In the genomic region with DNA sequence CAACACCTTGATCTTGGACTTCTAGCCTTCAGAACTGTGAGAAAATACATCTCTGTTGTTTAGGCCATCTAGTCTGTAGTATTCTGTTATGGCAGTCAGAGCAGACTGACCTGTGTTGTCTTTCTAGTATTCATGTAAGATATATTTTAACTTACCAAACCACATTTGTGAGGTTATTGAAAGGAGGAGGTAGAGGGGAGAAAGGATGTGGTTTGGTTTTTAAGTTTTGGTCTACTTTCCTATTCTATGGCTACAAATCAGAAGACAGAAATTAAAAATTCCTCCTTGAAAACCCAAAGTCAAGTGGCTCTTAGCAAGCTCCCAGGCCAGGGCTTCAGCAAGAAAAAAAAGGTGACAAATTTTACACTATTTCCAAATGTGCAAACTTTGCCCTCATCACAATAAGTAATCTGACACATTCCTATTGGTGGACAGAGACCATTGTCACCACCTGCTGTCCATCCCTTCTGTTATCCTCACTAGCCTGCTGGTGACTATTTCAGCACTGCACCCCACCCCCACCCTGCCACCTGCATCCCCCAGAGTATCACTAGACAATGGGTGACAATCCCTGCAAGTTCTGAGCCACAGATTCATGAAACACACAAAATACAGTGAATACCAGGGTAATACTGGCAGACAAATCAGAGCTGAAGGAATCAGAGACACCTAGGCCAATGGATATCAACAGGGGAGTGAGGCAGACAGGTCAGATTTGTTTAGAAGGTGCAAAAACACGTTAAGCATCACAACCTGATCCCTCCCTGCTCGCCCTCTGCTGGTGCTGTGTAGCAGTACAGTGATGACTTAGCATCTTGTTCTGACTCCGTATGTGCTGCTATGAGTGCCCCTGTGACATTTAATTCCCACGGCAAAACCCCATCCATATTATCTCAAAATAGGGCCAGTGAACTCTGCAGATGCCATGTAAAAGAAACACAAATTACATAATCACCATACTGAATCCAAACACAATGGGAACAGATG, we compare ENCODE assay signal across 8 cellular contexts.
A peak's percentile ranks its signal among the peaks of the same experiment; 100 is the strongest.
DNase-seq lines count a peak whose midpoint lies in the region; ATAC-seq and TF ChIP-seq lines count a peak whose summit lies in the region.

No MANE protein-coding gene starts in this region.

- no peak overlapping the region for H2AFZ ChIP-seq in OCI-LY1 (ENCODE audit: low read length)

- H3K4me2 ChIP-seq in OCI-LY1 (ENCODE audit: low read length) = no peak overlapping the region

- H3K4me3 ChIP-seq in cardiac muscle cell (no peak overlapping the region), OCI-LY1 (ENCODE audit: low read depth, low read length, poor library complexity, severe bottlenecking) (no peak overlapping the region)

- H3K27ac ChIP-seq in cardiac muscle cell (no peak overlapping the region), OCI-LY1 (ENCODE audit: low read depth, low read length, poor library complexity, severe bottlenecking) (no peak overlapping the region)

- peak; percentile 50 for TF ChIP-seq CTCF in cardiac muscle cell (IDR thresholded peaks at IDR 0.05; ENCODE audit: low read depth, low read length)
- TF ChIP-seq CTCF in OCI-LY1 (IDR thresholded peaks at IDR 0.05; ENCODE audit: low read length) = peak; percentile 59

- intact Hi-C loops in cardiac septum (cut with DNase I) (no loop called here), left ventricle myocardium superior (cut with micrococcal nuclease) (no loop called here)

- peak; percentile 30 to 56 for DNase-seq in cardiac muscle cell (ENCODE audit: low read depth in 1 of 2, low spot score in 1 of 2)
- no peak for DNase-seq in cardiac septum (ENCODE audit: low spot score)
- peak; percentile 77 to 79 for DNase-seq in activated T-cell treated with anti-CD3 and anti-CD28 coated beads, Interleukin-2, amount 50 U/mL, for 48 hours
- no peak for DNase-seq in left ventricle myocardium superior
- peak; percentile 11 for DNase-seq in stimulated activated CD8-positive, alpha-beta memory T cell treated with anti-CD3 and anti-CD28 coated beads, Interleukin-12 subunit alpha, Interleukin-12 subunit beta, amount 100 ng/mL, for 1 hour (ENCODE audit: low read depth)
- no peak for DNase-seq in UCSD-AML1 (lab: John Stamatoyannopoulos, UW; ENCODE audit: unreplicated experiment)

- no peaks in the 10 kb centered on the region for H4K20me1 ChIP-seq in OCI-LY1 (ENCODE audit: insufficient read depth, low read length)

- H3K27me3 ChIP-seq in cardiac muscle cell (no peaks in the 10 kb centered on the region), OCI-LY1 (ENCODE audit: insufficient read depth, low read length) (no peaks in the 10 kb centered on the region)

- no peaks in the 10 kb centered on the region for H3K9me2 ChIP-seq in OCI-LY1 (ENCODE audit: low read depth, low read length)

- H3K36me3 ChIP-seq in cardiac muscle cell (no peaks in the 10 kb centered on the region), OCI-LY1 (ENCODE audit: insufficient read depth, low read length) (peaks cover 98% of the 10 kb centered on the region)

- H3K79me2 ChIP-seq in OCI-LY1 (ENCODE audit: insufficient read depth, low read length) = no peaks in the 10 kb centered on the region

- no peaks in the 10 kb centered on the region for H3K4me1 ChIP-seq in cardiac muscle cell (ENCODE audit: low read depth)
- no peaks in the 10 kb centered on the region for H3K4me1 ChIP-seq in OCI-LY1 (ENCODE audit: insufficient read depth, low read length, severe bottlenecking)

- H3K9me3 ChIP-seq in cardiac muscle cell (ENCODE audit: low read depth) (no peaks in the 10 kb centered on the region), OCI-LY1 (ENCODE audit: low read length) (no peaks in the 10 kb centered on the region; the same call in 1 of the 2 replicates)

- ATAC-seq in HG02840 (IDR thresholded peaks at IDR 0.05; ENCODE audit: low FRiP score, unreplicated experiment) = peak; percentile 67
- ATAC-seq in left ventricle myocardium superior = peak; percentile 30

- no peaks in the 10 kb centered on the region for H3F3A ChIP-seq in OCI-LY1 (ENCODE audit: insufficient read depth, low read length)

- no peak overlapping the region for H3K9ac ChIP-seq in OCI-LY1 (ENCODE audit: low read length)

Comparison
In these comparisons a context has a peak if more than half of its experiments do, and no peak if none do; other contexts are left out.
1. DNase-seq: peak in cardiac muscle cell (2 of 2), activated T-cell treated with anti-CD3 and anti-CD28 coated beads, Interleukin-2, amount 50 U/mL, for 48 hours (2 of 2) and stimulated activated CD8-positive, alpha-beta memory T cell treated with anti-CD3 and anti-CD28 coated beads, Interleukin-12 subunit alpha, Interleukin-12 subunit beta, amount 100 ng/mL, for 1 hour (single experiment); none in cardiac septum (single experiment), left ventricle myocardium superior (single experiment) and UCSD-AML1 (single experiment).